In the genomic region with DNA sequence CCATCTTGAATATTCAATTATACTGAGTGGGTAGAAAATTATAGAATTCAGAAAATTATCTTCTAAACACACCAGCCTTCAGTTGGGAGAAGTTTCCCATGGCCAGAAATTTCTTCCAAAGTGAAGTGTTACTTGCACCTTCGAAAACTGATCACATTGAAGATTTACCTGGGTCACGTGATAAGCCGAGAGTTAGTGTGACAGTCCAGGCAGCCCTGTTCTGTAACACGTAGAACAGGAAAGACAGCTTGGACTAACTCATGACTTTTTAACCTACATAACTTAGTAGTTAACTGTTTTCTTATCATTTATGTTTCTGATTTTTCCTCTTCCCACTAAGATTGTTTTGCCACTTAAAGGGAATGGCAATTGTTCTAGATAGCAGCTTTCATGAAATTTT, we compare ENCODE assay signal across 17 cellular contexts.
"Had no signal": no experiment of that assay in that cellular context is flagged by ENCODE, and none has a peak within 500 bp of the region (broad histone marks: within the 10 kb centered on the region; RNA-seq: fewer than 3 reads in every experiment).

No MANE protein-coding gene starts in this region.

- H3K27me3 ChIP-seq: foreskin keratinocyte, spleen had no signal

- H3K4me1 Mint-ChIP-seq: activated CD4-positive, alpha-beta memory T cell treated with anti-CD3 and anti-CD28 coated beads, Interleukin-2, amount 10 ng/mL, durations not matched to agents 7 days and 5 days; activated CD4-positive, alpha-beta T cell treated with anti-CD3 and anti-CD28 coated beads, Interleukin-2, amount 10 ng/mL, durations not matched to agents 24 days and 14 days; activated naive CD8-positive, alpha-beta T cell treated with anti-CD3 and anti-CD28 coated beads, Interleukin-2, amount 10 ng/mL, durations not matched to agents 7 days and 5 days had no signal

- H3K4me3 ChIP-seq: spleen had no signal

- H3K9me3 Mint-ChIP-seq: activated CD4-positive, alpha-beta memory T cell treated with anti-CD3 and anti-CD28 coated beads, Interleukin-2, amount 10 ng/mL, durations not matched to agents 7 days and 5 days; activated CD4-positive, alpha-beta T cell treated with anti-CD3 and anti-CD28 coated beads, Interleukin-2, amount 10 ng/mL, durations not matched to agents 24 days and 14 days; activated naive CD4-positive, alpha-beta T cell treated with anti-CD3 and anti-CD28 coated beads for 36 hours; activated naive CD8-positive, alpha-beta T cell treated with anti-CD3 and anti-CD28 coated beads, Interleukin-2, amount 10 ng/mL, durations not matched to agents 7 days and 5 days; activated T-cell treated with anti-CD3 and anti-CD28 coated beads, Interleukin-2, amount 50 U/mL, for 72 hours; naive B cell had no signal

- FAIRE-seq: endometrium had no signal

- H3K27me3 Mint-ChIP-seq: naive B cell had no signal

- DNase-seq: activated CD4-positive, alpha-beta memory T cell treated with anti-CD3 and anti-CD28 coated beads, Interleukin-2, amount 10 ng/mL, durations not matched to agents 7 days and 5 days; activated CD4-positive, alpha-beta T cell treated with anti-CD3 and anti-CD28 coated beads, Interleukin-2, amount 10 ng/mL, durations not matched to agents 24 days and 14 days; activated effector memory CD4-positive, alpha-beta T cell treated with Interleukin-2 at 50 U/mL for 16 hours; activated naive CD4-positive, alpha-beta T cell treated with anti-CD3 and anti-CD28 coated beads for 36 hours; activated naive CD8-positive, alpha-beta T cell treated with anti-CD3 and anti-CD28 coated beads, Interleukin-2, amount 10 ng/mL, durations not matched to agents 7 days and 5 days; activated T-cell treated with anti-CD3 and anti-CD28 coated beads, Interleukin-2, amount 50 U/mL, for 72 hours; amniotic stem cell; erythroblast; foreskin keratinocyte; kidney glomerular epithelial cell; left ventricle myocardium superior; naive B cell; retina; spleen; stimulated activated CD4-positive, alpha-beta T cell treated with anti-CD3 and anti-CD28 coated beads, Interleukin-4, amount 100 ng/mL, for 4 hours; stimulated activated naive CD8-positive, alpha-beta T cell treated with anti-CD3 and anti-CD28 coated beads, Interleukin-15, Interleukin-2, amounts not matched to agents 100 U/mL and 50 U/mL, for 24 hours had no signal

- H3K36me3 Mint-ChIP-seq: activated naive CD8-positive, alpha-beta T cell treated with anti-CD3 and anti-CD28 coated beads, Interleukin-2, amount 10 ng/mL, durations not matched to agents 7 days and 5 days had no signal

- H3K27ac ChIP-seq: foreskin keratinocyte, spleen had no signal

- H3K27ac Mint-ChIP-seq: activated CD4-positive, alpha-beta memory T cell treated with anti-CD3 and anti-CD28 coated beads, Interleukin-2, amount 10 ng/mL, durations not matched to agents 7 days and 5 days; activated CD4-positive, alpha-beta T cell treated with anti-CD3 and anti-CD28 coated beads, Interleukin-2, amount 10 ng/mL, durations not matched to agents 24 days and 14 days; activated naive CD4-positive, alpha-beta T cell treated with anti-CD3 and anti-CD28 coated beads for 36 hours; activated naive CD8-positive, alpha-beta T cell treated with anti-CD3 and anti-CD28 coated beads, Interleukin-2, amount 10 ng/mL, durations not matched to agents 7 days and 5 days; activated T-cell treated with anti-CD3 and anti-CD28 coated beads, Interleukin-2, amount 50 U/mL, for 72 hours had no signal

- H3K9me3 ChIP-seq: spleen had no signal

- H3K4me3 Mint-ChIP-seq: activated CD4-positive, alpha-beta memory T cell treated with anti-CD3 and anti-CD28 coated beads, Interleukin-2, amount 10 ng/mL, durations not matched to agents 7 days and 5 days; activated CD4-positive, alpha-beta T cell treated with anti-CD3 and anti-CD28 coated beads, Interleukin-2, amount 10 ng/mL, durations not matched to agents 24 days and 14 days; activated naive CD4-positive, alpha-beta T cell treated with anti-CD3 and anti-CD28 coated beads for 36 hours; activated naive CD8-positive, alpha-beta T cell treated with anti-CD3 and anti-CD28 coated beads, Interleukin-2, amount 10 ng/mL, durations not matched to agents 7 days and 5 days; activated T-cell treated with anti-CD3 and anti-CD28 coated beads, Interleukin-2, amount 50 U/mL, for 72 hours; naive B cell had no signal

- ATAC-seq: activated T-cell treated with anti-CD3 and anti-CD28 coated beads, Interleukin-2, amount 50 U/mL, for 72 hours; foreskin keratinocyte; left ventricle myocardium superior; stimulated activated naive CD8-positive, alpha-beta T cell treated with anti-CD3 and anti-CD28 coated beads, Interleukin-15, Interleukin-2, amounts not matched to agents 100 U/mL and 50 U/mL, for 24 hours had no signal
